ENCODE assay signal across 10 cellular contexts in genomic region chr10:102115775-102116174, GRCh38. TPM values are rescaled to one million over a fixed set of nuclear protein-coding genes. Genes with fewer than 3 reads are reported as not detected.
DNase-seq lines count a peak whose midpoint lies in the region; ATAC-seq and TF ChIP-seq lines count a peak whose summit lies in the region.
"Had no signal": no experiment of that assay in that cellular context is flagged by ENCODE, and none has a peak within 500 bp of the region (broad histone marks: within the 10 kb centered on the region; RNA-seq: fewer than 3 reads in every experiment).

No MANE protein-coding gene starts in this region.

- H3K36me3 ChIP-seq in iPS-18a (ENCODE audit: control insufficient read depth, low read depth, low read length) (peaks cover 10% of the 10 kb centered on the region), subcutaneous abdominal adipose tissue (ENCODE audit: control insufficient read depth in 5 of 5, insufficient read depth in 5 of 5, low read length in 5 of 5) (peaks cover 0 to 7% (median 7%) of the 10 kb centered on the region in 5 donors)

- H3K27me3 ChIP-seq in iPS-18a (ENCODE audit: control insufficient read depth, insufficient read depth, low read length) (no peaks in the 10 kb centered on the region), subcutaneous abdominal adipose tissue (ENCODE audit: control insufficient read depth in 5 of 5, insufficient read depth in 4 of 5, low read length in 5 of 5) (no peaks in the 10 kb centered on the region)

- ATAC-seq in GM19351 (IDR thresholded peaks at IDR 0.05; ENCODE audit: unreplicated experiment): no peak
- no peak for ATAC-seq in HG03432 (IDR thresholded peaks at IDR 0.05; ENCODE audit: unreplicated experiment)

- H3K9me3 ChIP-seq in iPS-18a (ENCODE audit: control insufficient read depth, low read depth, low read length) (no peaks in the 10 kb centered on the region), subcutaneous abdominal adipose tissue (ENCODE audit: control insufficient read depth in 5 of 5, low read length in 5 of 5) (no peaks in the 10 kb centered on the region)

- H3K27ac ChIP-seq in VCaP: peak overlapping the region; percentile 86
- H3K27ac ChIP-seq in iPS-18a (ENCODE audit: low read length): no peak overlapping the region
- peak overlapping the region; percentile 50 for H3K27ac ChIP-seq in subcutaneous abdominal adipose tissue (ENCODE audit: low read depth, low read length)

- peak overlapping the region; percentile 49 for H3K9ac ChIP-seq in iPS-18a (ENCODE audit: low read length)
- peak overlapping the region in 4 of 5 donors; percentile 8 to 65 (median 38) for H3K9ac ChIP-seq in subcutaneous abdominal adipose tissue (ENCODE audit: low read length in 5 of 5)

- peak overlapping the region; percentile 58 for H3K4me3 ChIP-seq in iPS-18a (ENCODE audit: low read length)
- peak overlapping the region in 3 of 5 donors; percentile 35 to 71 (median 64) for H3K4me3 ChIP-seq in subcutaneous abdominal adipose tissue (ENCODE audit: low read depth in 1 of 5, low read length in 5 of 5)

- DNase-seq in NCI-H510A treated with DMSO at 0.1 percent for 48 hours (lab: John Stamatoyannopoulos, UW) (peak; percentile 32), NCI-H510A (lab: John Stamatoyannopoulos, UW) (no peak), HT-29 (ENCODE audit: low spot score) (no peak)
- DNase-seq: 8988T, NCI-H1930 had no signal

- H3K4me1 ChIP-seq in iPS-18a (ENCODE audit: control insufficient read depth, low read depth, low read length) (peaks cover 49% of the 10 kb centered on the region), subcutaneous abdominal adipose tissue (ENCODE audit: control insufficient read depth in 5 of 5, insufficient read depth in 5 of 5, low read length in 5 of 5) (peaks cover 23 to 78% (median 70%) of the 10 kb centered on the region in 5 donors)

- no peak for TF ChIP-seq CTCF in VCaP (conservative IDR thresholded peaks at IDR 0.05)

RNA-seq across cellular contexts. Expression of gene LDB1, which starts 4.4 kb away (rescaled TPM):
- 37.4 and 40.3 TPM in 2 replicates for total RNA-seq in HT-29 (2014; rRNA removed; shearing (Covaris generic))

RNA-seq across cellular contexts. Expression of gene PPRC1, which starts 17.1 kb away (rescaled TPM):
- total RNA-seq in HT-29 (2014; rRNA removed; shearing (Covaris generic)): 41.8 and 51.2 TPM in 2 replicates

RNA-seq across cellular contexts. Expression of gene NOLC1, which starts 36.4 kb away (rescaled TPM):
- total RNA-seq in HT-29 (2014; rRNA removed; shearing (Covaris generic)): 79.1 and 88.7 TPM in 2 replicates

RNA-seq across cellular contexts. Expression of gene HPS6, which starts 50.6 kb away (rescaled TPM):
- total RNA-seq in HT-29 (2014; rRNA removed; shearing (Covaris generic)): 42.1 and 47.5 TPM in 2 replicates

RNA-seq across cellular contexts. Expression of gene ARMH3, which starts 59.8 kb away (rescaled TPM):
- 8.4 and 9.2 TPM in 2 replicates for total RNA-seq in HT-29 (2014; rRNA removed; shearing (Covaris generic))
